In the genomic region with DNA sequence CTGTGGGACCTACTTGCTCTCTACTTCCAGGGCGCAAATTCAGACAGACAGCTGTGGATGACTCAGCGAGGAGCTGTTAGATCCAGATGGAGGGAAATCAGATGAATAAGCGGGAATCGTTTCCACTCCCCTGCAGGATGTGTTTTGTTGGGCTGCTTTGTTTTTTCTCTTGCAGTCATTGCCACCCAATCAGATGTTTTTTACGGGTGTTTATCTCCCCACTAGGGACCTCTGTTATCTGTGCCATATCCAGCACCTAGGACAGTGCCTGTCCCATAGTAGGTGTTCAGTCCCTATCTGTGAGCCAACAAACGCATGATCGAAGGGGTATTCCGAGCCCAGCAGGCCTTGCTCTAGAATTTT, we compare ENCODE assay signal across 13 cellular contexts. TPM values are rescaled to one million over a fixed set of nuclear protein-coding genes. Genes with fewer than 3 reads are reported as not detected.
DNase-seq lines count a peak whose midpoint lies in the region; ATAC-seq and TF ChIP-seq lines count a peak whose summit lies in the region.
"Had no signal": no experiment of that assay in that cellular context is flagged by ENCODE, and none has a peak within 500 bp of the region (broad histone marks: within the 10 kb centered on the region; RNA-seq: fewer than 3 reads in every experiment).

No MANE protein-coding gene starts in this region.

- TF ChIP-seq CTCF in SK-N-SH (IDR thresholded peaks at IDR 0.05) (no peak), fibroblast of villous mesenchyme (IDR thresholded peaks at IDR 0.05; ENCODE audit: insufficient read depth, low read depth, low read length) (no peak)

- no peak for TF ChIP-seq RAD21 in SK-N-SH (IDR thresholded peaks at IDR 0.05; ENCODE audit: low read length)

- DNase-seq in SK-N-SH (peak; percentile 44), fibroblast of villous mesenchyme (ENCODE audit: low read depth) (peak; percentile 26), superior temporal gyrus (ENCODE audit: extremely low spot score) (peak; percentile 59)
- DNase-seq in activated CD4-positive, alpha-beta T cell treated with anti-CD3 and anti-CD28 coated beads for 4 hours: no peak
- DNase-seq: foreskin melanocyte, T-helper 9 cell had no signal

- H3K4me2 ChIP-seq in SK-N-SH: no peak overlapping the region
- H3K4me2 ChIP-seq: KMS-11 had no signal

- no peak overlapping the region for H2AFZ ChIP-seq in SK-N-SH (ENCODE audit: low read depth)

- H3K79me2 ChIP-seq in SK-N-SH (ENCODE audit: insufficient read depth): no peaks in the 10 kb centered on the region

- no peak for TF ChIP-seq EP300 in SK-N-SH (IDR thresholded peaks at IDR 0.05; ENCODE audit: borderline replicate concordance in 1 of 2, low read depth in 1 of 2, low read length in 1 of 2)

- H3F3A ChIP-seq in SK-N-SH (replicated peaks; ENCODE audit: insufficient read depth): no peaks in the 10 kb centered on the region

- H3K9me2 ChIP-seq in SK-N-SH: no peaks in the 10 kb centered on the region

- H4K20me1 ChIP-seq in SK-N-SH (ENCODE audit: insufficient read depth): no peaks in the 10 kb centered on the region

- H3K9me3 ChIP-seq in SK-N-SH: no peaks in the 10 kb centered on the region

- H3K27ac ChIP-seq in SK-N-SH (ENCODE audit: low read depth in 2 of 2, low read length in 1 of 2): no peak overlapping the region; a peak in 1 of 4 replicates
- H3K27ac ChIP-seq: KMS-11, neutrophil had no signal

- no peaks in the 10 kb centered on the region for H3K27me3 ChIP-seq in SK-N-SH (ENCODE audit: insufficient read depth)

- H3K9ac ChIP-seq in SK-N-SH: no peak overlapping the region
- H3K9ac ChIP-seq: KMS-11 had no signal

- CTCF ChIA-PET in SK-N-SH (lab: Yijun Ruan, JAX): interaction anchor here (1.2 to 1.4 kb wide), 2 partner anchors 12 to 19 kb away, joined by 4 read pairs; no protein-coding TSS in a partner anchor

- H3K4me3 ChIP-seq in SK-N-SH (ENCODE audit: low read depth in 2 of 2, low read length in 1 of 2): no peak overlapping the region
- no peak overlapping the region for H3K4me3 ChIP-seq in fibroblast of villous mesenchyme (ENCODE audit: low read depth, low read length)

- WGBS in SK-N-SH (ENCODE audit: low lambda C conversion rate): 78% methylated on average over 8 of the region's 8 CpGs

- ATAC-seq in SK-N-SH treated with all-trans-retinoic acid at 6 μM for 48 hours (no peak), HG02870 (IDR thresholded peaks at IDR 0.05; ENCODE audit: unreplicated experiment) (no peak), HG02763 (IDR thresholded peaks at IDR 0.05; ENCODE audit: unreplicated experiment) (no peak)
- ATAC-seq: activated naive CD4-positive, alpha-beta T cell treated with anti-CD3 and anti-CD28 coated beads, Interleukin-2, amount 50 U/mL, for 72 hours had no signal

- H3K36me3 ChIP-seq in SK-N-SH (replicated peaks in 1 of 2; ENCODE audit: control insufficient read depth in 1 of 2, insufficient read depth in 2 of 2, low read length in 1 of 2): no peaks in the 10 kb centered on the region
- H3K36me3 ChIP-seq: neutrophil had no signal

- H3K4me1 ChIP-seq in SK-N-SH (ENCODE audit: control insufficient read depth in 1 of 2, insufficient read depth in 2 of 2, low read depth in 1 of 2, low read length in 1 of 2): peaks cover 0 to 11% of the 10 kb centered on the region in 2 experiments; a peak in 1 of 4 replicates

- POLR2A ChIA-PET in SK-N-SH (lab: Yijun Ruan, JAX): no interaction called here

TF ChIP-seq in SK-N-SH, 30 proteins besides CTCF, POLR2A, EP300 and RAD21 (continues in another document):
- TF ChIP-seq NRF1 (IDR thresholded peaks at IDR 0.05; ENCODE audit: low read depth, low read length): no peak
- TF ChIP-seq TAF1 (IDR thresholded peaks at IDR 0.05; ENCODE audit: borderline replicate concordance, low read depth, low read length): no peak
- TF ChIP-seq, protein P1, sequence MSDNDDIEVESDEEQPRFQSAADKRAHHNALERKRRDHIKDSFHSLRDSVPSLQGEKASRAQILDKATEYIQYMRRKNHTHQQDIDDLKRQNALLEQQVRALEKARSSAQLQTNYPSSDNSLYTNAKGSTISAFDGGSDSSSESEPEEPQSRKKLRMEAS (IDR thresholded peaks at IDR 0.05; ENCODE audit: low read depth): no peak

TF ChIP-seq in SK-N-SH treated with all-trans-retinoic acid at 6 μM for 48 hours, 23 proteins besides CTCF, POLR2A, EP300 and RAD21 (continues in another document):
- TF ChIP-seq CSDC2 (CRISPR knock-in tag; IDR thresholded peaks at IDR 0.05): no peak
- TF ChIP-seq BACH2 (CRISPR knock-in tag; IDR thresholded peaks at IDR 0.05; ENCODE audit: borderline replicate concordance): no peak
- TF ChIP-seq ZFP30 (CRISPR knock-in tag; IDR thresholded peaks at IDR 0.05): no peak
- no peak for TF ChIP-seq ISL1 (CRISPR knock-in tag; IDR thresholded peaks at IDR 0.05)
- TF ChIP-seq, protein P2, sequence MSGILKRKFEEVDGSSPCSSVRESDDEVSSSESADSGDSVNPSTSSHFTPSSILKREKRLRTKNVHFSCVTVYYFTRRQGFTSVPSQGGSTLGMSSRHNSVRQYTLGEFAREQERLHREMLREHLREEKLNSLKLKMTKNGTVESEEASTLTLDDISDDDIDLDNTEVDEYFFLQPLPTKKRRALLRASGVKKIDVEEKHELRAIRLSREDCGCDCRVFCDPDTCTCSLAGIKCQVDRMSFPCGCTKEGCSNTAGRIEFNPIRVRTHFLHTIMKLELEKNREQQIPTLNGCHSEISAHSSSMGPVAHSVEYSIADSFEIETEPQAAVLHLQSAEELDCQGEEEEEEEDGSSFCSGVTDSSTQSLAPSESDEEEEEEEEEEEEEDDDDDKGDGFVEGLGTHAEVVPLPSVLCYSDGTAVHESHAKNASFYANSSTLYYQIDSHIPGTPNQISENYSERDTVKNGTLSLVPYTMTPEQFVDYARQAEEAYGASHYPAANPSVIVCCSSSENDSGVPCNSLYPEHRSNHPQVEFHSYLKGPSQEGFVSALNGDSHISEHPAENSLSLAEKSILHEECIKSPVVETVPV (CRISPR knock-in tag; IDR thresholded peaks at IDR 0.05): no peak
- TF ChIP-seq TCF4 (CRISPR knock-in tag; IDR thresholded peaks at IDR 0.05; ENCODE audit: borderline replicate concordance): no peak
- TF ChIP-seq ZC3H10 (CRISPR knock-in tag; IDR thresholded peaks at IDR 0.05): no peak
- TF ChIP-seq, protein P3, sequence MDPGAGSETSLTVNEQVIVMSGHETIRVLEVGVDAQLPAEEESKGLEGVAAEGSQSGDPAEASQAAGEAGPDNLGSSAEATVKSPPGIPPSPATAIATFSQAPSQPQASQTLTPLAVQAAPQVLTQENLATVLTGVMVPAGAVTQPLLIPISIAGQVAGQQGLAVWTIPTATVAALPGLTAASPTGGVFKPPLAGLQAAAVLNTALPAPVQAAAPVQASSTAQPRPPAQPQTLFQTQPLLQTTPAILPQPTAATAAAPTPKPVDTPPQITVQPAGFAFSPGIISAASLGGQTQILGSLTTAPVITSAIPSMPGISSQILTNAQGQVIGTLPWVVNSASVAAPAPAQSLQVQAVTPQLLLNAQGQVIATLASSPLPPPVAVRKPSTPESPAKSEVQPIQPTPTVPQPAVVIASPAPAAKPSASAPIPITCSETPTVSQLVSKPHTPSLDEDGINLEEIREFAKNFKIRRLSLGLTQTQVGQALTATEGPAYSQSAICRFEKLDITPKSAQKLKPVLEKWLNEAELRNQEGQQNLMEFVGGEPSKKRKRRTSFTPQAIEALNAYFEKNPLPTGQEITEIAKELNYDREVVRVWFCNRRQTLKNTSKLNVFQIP (CRISPR knock-in tag; IDR thresholded peaks at IDR 0.05; ENCODE audit: borderline replicate concordance, low read depth): no peak
- TF ChIP-seq ZFP3 (CRISPR knock-in tag; IDR thresholded peaks at IDR 0.05): no peak

TF ChIP-seq in PFSK-1, 5 proteins besides CTCF, POLR2A, EP300 and RAD21:
- no peak for TF ChIP-seq TAF1 (IDR thresholded peaks at IDR 0.05; ENCODE audit: borderline replicate concordance, insufficient read depth, low read length)
- TF ChIP-seq POLR2AphosphoS5 (IDR thresholded peaks at IDR 0.05; ENCODE audit: low read depth, low read length): no peak
- TF ChIP-seq, protein P4, sequence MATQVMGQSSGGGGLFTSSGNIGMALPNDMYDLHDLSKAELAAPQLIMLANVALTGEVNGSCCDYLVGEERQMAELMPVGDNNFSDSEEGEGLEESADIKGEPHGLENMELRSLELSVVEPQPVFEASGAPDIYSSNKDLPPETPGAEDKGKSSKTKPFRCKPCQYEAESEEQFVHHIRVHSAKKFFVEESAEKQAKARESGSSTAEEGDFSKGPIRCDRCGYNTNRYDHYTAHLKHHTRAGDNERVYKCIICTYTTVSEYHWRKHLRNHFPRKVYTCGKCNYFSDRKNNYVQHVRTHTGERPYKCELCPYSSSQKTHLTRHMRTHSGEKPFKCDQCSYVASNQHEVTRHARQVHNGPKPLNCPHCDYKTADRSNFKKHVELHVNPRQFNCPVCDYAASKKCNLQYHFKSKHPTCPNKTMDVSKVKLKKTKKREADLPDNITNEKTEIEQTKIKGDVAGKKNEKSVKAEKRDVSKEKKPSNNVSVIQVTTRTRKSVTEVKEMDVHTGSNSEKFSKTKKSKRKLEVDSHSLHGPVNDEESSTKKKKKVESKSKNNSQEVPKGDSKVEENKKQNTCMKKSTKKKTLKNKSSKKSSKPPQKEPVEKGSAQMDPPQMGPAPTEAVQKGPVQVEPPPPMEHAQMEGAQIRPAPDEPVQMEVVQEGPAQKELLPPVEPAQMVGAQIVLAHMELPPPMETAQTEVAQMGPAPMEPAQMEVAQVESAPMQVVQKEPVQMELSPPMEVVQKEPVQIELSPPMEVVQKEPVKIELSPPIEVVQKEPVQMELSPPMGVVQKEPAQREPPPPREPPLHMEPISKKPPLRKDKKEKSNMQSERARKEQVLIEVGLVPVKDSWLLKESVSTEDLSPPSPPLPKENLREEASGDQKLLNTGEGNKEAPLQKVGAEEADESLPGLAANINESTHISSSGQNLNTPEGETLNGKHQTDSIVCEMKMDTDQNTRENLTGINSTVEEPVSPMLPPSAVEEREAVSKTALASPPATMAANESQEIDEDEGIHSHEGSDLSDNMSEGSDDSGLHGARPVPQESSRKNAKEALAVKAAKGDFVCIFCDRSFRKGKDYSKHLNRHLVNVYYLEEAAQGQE (IDR thresholded peaks at IDR 0.05; ENCODE audit: insufficient read depth in 1 of 2, low read depth in 2 of 2, low read length in 2 of 2): peak; percentile 43 to 84; a peak in 3 of 4 replicates
- no peak for TF ChIP-seq FOXP2 (optimal IDR thresholded peaks at IDR 0.05; ENCODE audit: borderline replicate concordance, extremely low read depth, extremely low read length, insufficient read depth)

RNA-seq across cellular contexts. Expression of a gene that starts 51.1 kb away (rescaled TPM):
- 0.05 TPM in 1 of 2 replicates, not detected in the other for polyA plus RNA-seq in SK-N-SH (2012; rRNA removed)
- not detected in 2 replicates for polyA plus RNA-seq in SK-N-SH (2012; cell fraction: cytosol; rRNA removed)
- 0.04 TPM in 1 of 2 replicates, not detected in the other for polyA plus RNA-seq in SK-N-SH (2012; cell fraction: nucleus; rRNA removed)
- not detected for polyA plus RNA-seq in PFSK-1 (2012; ENCODE audit: insufficient read length, low read depth)
- total RNA-seq in fibroblast of villous mesenchyme: not detected in 2 replicates

Comparison
In these comparisons a context has a peak if more than half of its experiments do, and no peak if none do; other contexts are left out.
1. DNase-seq: peak in SK-N-SH (single experiment), fibroblast of villous mesenchyme (single experiment) and superior temporal gyrus (single experiment); none in activated CD4-positive, alpha-beta T cell treated with anti-CD3 and anti-CD28 coated beads for 4 hours (0 of 2).